ENCODE assay signal across 13 cellular contexts in the genomic region with DNA sequence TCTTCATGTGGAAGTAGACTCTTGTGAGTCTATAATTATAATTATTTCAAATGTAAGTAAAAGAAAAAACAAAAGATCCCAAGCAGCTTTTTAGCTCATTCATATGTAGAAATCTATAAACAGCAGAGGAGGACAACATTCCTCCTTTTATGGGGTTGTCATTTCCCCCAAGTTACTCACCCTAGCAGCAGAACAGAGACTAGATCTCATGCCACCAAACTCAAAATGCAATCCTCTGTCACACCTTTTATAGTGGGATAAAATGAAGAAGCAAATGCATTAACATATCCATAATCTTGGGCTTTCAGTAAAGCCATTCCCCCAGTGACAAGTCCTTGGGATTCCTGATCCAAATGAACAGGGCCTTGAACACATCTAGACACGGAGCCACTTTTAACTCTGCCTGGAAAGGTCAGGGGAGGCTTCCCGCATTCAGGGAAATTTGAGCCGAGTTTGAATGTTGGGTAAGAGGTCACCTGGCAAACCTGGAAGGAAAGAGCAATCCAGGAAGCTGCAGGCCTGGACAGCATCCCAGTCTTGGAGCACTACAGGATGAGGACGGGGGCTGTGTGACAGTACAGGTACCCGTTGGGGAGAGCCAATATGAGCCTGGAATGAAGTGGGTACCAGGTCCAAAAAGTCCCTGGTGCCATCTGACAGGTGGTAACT.
A peak's percentile ranks its signal among the peaks of the same experiment; 100 is the strongest.
DNase-seq lines count a peak whose midpoint lies in the region; ATAC-seq and TF ChIP-seq lines count a peak whose summit lies in the region.
"Had no signal": no experiment of that assay in that cellular context is flagged by ENCODE, and none has a peak within 500 bp of the region (broad histone marks: within the 10 kb centered on the region; RNA-seq: fewer than 3 reads in every experiment).

No MANE protein-coding gene starts in this region.

- H3K9me3 ChIP-seq in right cardiac atrium (ENCODE audit: control insufficient read depth, low read length) (no peaks in the 10 kb centered on the region), subcutaneous abdominal adipose tissue (ENCODE audit: control insufficient read depth in 5 of 5, low read length in 5 of 5) (no peaks in the 10 kb centered on the region)
- H3K9me3 ChIP-seq: A549, neutrophil had no signal

- H3K36me3 Mint-ChIP-seq in activated T-cell treated with anti-CD3 and anti-CD28 coated beads, Interleukin-2, amount 50 U/mL, for 24 hours (ENCODE audit: low read depth): no peaks in the 10 kb centered on the region

- H3K27me3 ChIP-seq in right cardiac atrium (ENCODE audit: control insufficient read depth, insufficient read depth) (no peaks in the 10 kb centered on the region), subcutaneous abdominal adipose tissue (ENCODE audit: control insufficient read depth in 5 of 5, insufficient read depth in 4 of 5, low read length in 5 of 5) (no peaks in the 10 kb centered on the region)
- H3K27me3 ChIP-seq: neutrophil had no signal

- no peak overlapping the region for H3K4me3 Mint-ChIP-seq in activated T-cell treated with anti-CD3 and anti-CD28 coated beads, Interleukin-2, amount 50 U/mL, for 24 hours

- H3K4me1 Mint-ChIP-seq in activated T-cell treated with anti-CD3 and anti-CD28 coated beads, Interleukin-2, amount 50 U/mL, for 24 hours (ENCODE audit: low read depth): no peaks in the 10 kb centered on the region

- H3K27ac Mint-ChIP-seq in activated T-cell treated with anti-CD3 and anti-CD28 coated beads, Interleukin-2, amount 50 U/mL, for 24 hours: no peak overlapping the region

- H3K4me3 ChIP-seq in right cardiac atrium (ENCODE audit: low read length): no peak overlapping the region
- H3K4me3 ChIP-seq in subcutaneous abdominal adipose tissue (ENCODE audit: low read depth in 1 of 5, low read length in 5 of 5): no peak overlapping the region
- H3K4me3 ChIP-seq: A549 had no signal

- H3K9me3 Mint-ChIP-seq in activated T-cell treated with anti-CD3 and anti-CD28 coated beads, Interleukin-2, amount 50 U/mL, for 24 hours: no peaks in the 10 kb centered on the region

- ATAC-seq in right cardiac atrium (peak; percentile 45 to 47), HG02642 (IDR thresholded peaks at IDR 0.05; ENCODE audit: poor library complexity, unreplicated experiment) (no peak)
- ATAC-seq: A549 had no signal

- H3K27me3 Mint-ChIP-seq in activated T-cell treated with anti-CD3 and anti-CD28 coated beads, Interleukin-2, amount 50 U/mL, for 24 hours: peaks cover 6% of the 10 kb centered on the region

- H3K9ac ChIP-seq in subcutaneous abdominal adipose tissue (ENCODE audit: low read length in 5 of 5): no peak overlapping the region

- H3K36me3 ChIP-seq in subcutaneous abdominal adipose tissue (ENCODE audit: control insufficient read depth in 5 of 5, insufficient read depth in 5 of 5, low read length in 5 of 5): no peaks in the 10 kb centered on the region
- H3K36me3 ChIP-seq: neutrophil had no signal

- POLR2A ChIA-PET in RWPE1 (lab: Yijun Ruan, JAX; ENCODE audit: low non-redundant PET): interaction anchor here (0.6 kb wide), 1 partner anchor 42 kb away, joined by 3 read pairs; no protein-coding TSS in a partner anchor

- H3K27ac ChIP-seq in RWPE1 (peak overlapping the region; percentile 56), right cardiac atrium (ENCODE audit: low read length) (peak overlapping the region; percentile 34), subcutaneous abdominal adipose tissue (ENCODE audit: low read depth, low read length) (peak overlapping the region; percentile 2)
- H3K27ac ChIP-seq: A549, HL-60, neutrophil had no signal

- intact Hi-C loops in right cardiac atrium (cut with DNase I): no loop called here

- H3K4me1 ChIP-seq in right cardiac atrium (ENCODE audit: control insufficient read depth, insufficient read depth, low read length) (peaks cover 10% of the 10 kb centered on the region), subcutaneous abdominal adipose tissue (ENCODE audit: control insufficient read depth in 5 of 5, insufficient read depth in 5 of 5, low read length in 5 of 5) (peaks cover 0 to 27% (median 0%) of the 10 kb centered on the region in 5 donors)

- peak in 2 of 3 experiments; percentile 30 to 79 for DNase-seq in NCI-H1417 (lab: John Stamatoyannopoulos, UW)
- no peak for DNase-seq in NCI-H1417 treated with DMSO at 0.1 percent for 48 hours (lab: John Stamatoyannopoulos, UW)
- peak; percentile 32 for DNase-seq in RWPE1 (ENCODE audit: low spot score)
- no peak for DNase-seq in right cardiac atrium
- DNase-seq in activated effector memory CD4-positive, alpha-beta T cell treated with Interleukin-2 at 50 U/mL for 16 hours: no peak
- no peak for DNase-seq in activated T-cell treated with anti-CD3 and anti-CD28 coated beads, Interleukin-2, amount 50 U/mL, for 24 hours
- DNase-seq: stimulated activated naive CD4-positive, alpha-beta T cell; T-helper 9 cell had no signal

- TF ChIP-seq CTCF in RWPE1 (conservative IDR thresholded peaks at IDR 0.05; ENCODE audit: low read depth): no peak

- WGBS in right cardiac atrium: 56% methylated on average over 5 of the region's 5 CpGs

- CTCF ChIA-PET in RWPE1 (lab: Yijun Ruan, JAX): interaction anchor here (0.6 kb wide), 3 partner anchors 18 to 101 kb away, joined by 3 to 4 read pairs (median 3); no protein-coding TSS in a partner anchor

Comparison
In these comparisons a context has a peak if more than half of its experiments do, and no peak if none do; other contexts are left out.
1. DNase-seq: peak in NCI-H1417 (2 of 3) and RWPE1 (single experiment); none in NCI-H1417 treated with DMSO at 0.1 percent for 48 hours (single experiment), right cardiac atrium (0 of 3), activated effector memory CD4-positive, alpha-beta T cell treated with Interleukin-2 at 50 U/mL for 16 hours (single experiment) and activated T-cell treated with anti-CD3 and anti-CD28 coated beads, Interleukin-2, amount 50 U/mL, for 24 hours (single experiment).
2. H3K27ac ChIP-seq: peak in every context shown above with its lines; median percentile 56 in RWPE1; 34 in right cardiac atrium; 2 in subcutaneous abdominal adipose tissue.